ENCODE assay signal across 8 cellular contexts in genomic region chr16:67660564-67661028, GRCh38. TPM values are rescaled to one million over a fixed set of nuclear protein-coding genes. Genes with fewer than 3 reads are reported as not detected.
DNase-seq lines count a peak whose midpoint lies in the region; ATAC-seq and TF ChIP-seq lines count a peak whose summit lies in the region.

TSS of gene PARD6A (plus strand) at chr16:67660960. CDS start at chr16:67661039, 79 bp downstream.

- no peaks in the 10 kb centered on the region for H3K27me3 Mint-ChIP-seq in activated T-cell treated with anti-CD3 and anti-CD28 coated beads, Interleukin-2, amount 50 U/mL, for 4 hours (ENCODE audit: low read depth)

- H3K27me3 ChIP-seq in Peyer's patch = no peaks in the 10 kb centered on the region
- no peaks in the 10 kb centered on the region for H3K27me3 ChIP-seq in esophagus (ENCODE audit: control insufficient read depth in 1 of 2, insufficient read depth in 2 of 2, low read length in 2 of 2)
- H3K27me3 ChIP-seq in muscle layer of colon (ENCODE audit: control insufficient read depth in 1 of 2, insufficient read depth in 2 of 2, low read length in 2 of 2) = no peaks in the 10 kb centered on the region

- H3K9me3 ChIP-seq in Peyer's patch = no peaks in the 10 kb centered on the region
- no peaks in the 10 kb centered on the region for H3K9me3 ChIP-seq in esophagus (ENCODE audit: control insufficient read depth in 2 of 2, insufficient read depth in 1 of 2, low read depth in 1 of 2, low read length in 1 of 2)
- no peaks in the 10 kb centered on the region for H3K9me3 ChIP-seq in muscle layer of colon (ENCODE audit: low read length)

- peak in 1 of 2 donors; percentile 30 for TF ChIP-seq POLR2A in Peyer's patch (IDR thresholded peaks at IDR 0.05)

- H3K27ac ChIP-seq in Peyer's patch (peak within 1 kb of the TSS; percentile 91 to 99 (median 97)), esophagus (ENCODE audit: low read depth in 2 of 2, low read length in 1 of 2) (peak within 1 kb of the TSS; percentile 88 to 91), muscle layer of colon (ENCODE audit: low read depth, low read length) (peak within 1 kb of the TSS; percentile 90)

- peaks cover 4% of the 10 kb centered on the region for H3K36me3 Mint-ChIP-seq in activated T-cell treated with anti-CD3 and anti-CD28 coated beads, Interleukin-2, amount 50 U/mL, for 4 hours (ENCODE audit: insufficient read depth)

- H3K9ac ChIP-seq in muscle layer of colon (ENCODE audit: low read length) = peak within 1 kb of the TSS; percentile 54

- H3K4me3 Mint-ChIP-seq in activated T-cell treated with anti-CD3 and anti-CD28 coated beads, Interleukin-2, amount 50 U/mL, for 4 hours = peak within 1 kb of the TSS; percentile 89

- H3K4me1 ChIP-seq in Peyer's patch (peaks cover 0 to 24% (median 10%) of the 10 kb centered on the region in 4 donors), esophagus (ENCODE audit: control insufficient read depth in 2 of 2, insufficient read depth in 2 of 2, low read length in 1 of 2) (peaks cover 0 to 18% of the 10 kb centered on the region in 2 donors), muscle layer of colon (ENCODE audit: insufficient read depth, low read length) (peaks cover 22% of the 10 kb centered on the region)

- peak; percentile 96 for DNase-seq in DMS114 treated with DMSO at 0.1 percent for 48 hours (lab: John Stamatoyannopoulos, UW; ENCODE audit: unreplicated experiment)
- peak; percentile 78 for DNase-seq in KG1 (lab: John Stamatoyannopoulos, UW)
- peak; percentile 91 to 98 (median 98) for DNase-seq in Peyer's patch
- peak; percentile 93 for DNase-seq in activated T-cell treated with anti-CD3 and anti-CD28 coated beads, Interleukin-2, amount 50 U/mL, for 4 hours
- peak; percentile 82 to 85 for DNase-seq in stimulated activated CD8-positive, alpha-beta memory T cell treated with anti-CD3 and anti-CD28 coated beads, Interleukin-7, amount 100 ng/mL, for 1 hour (ENCODE audit: low read depth in 2 of 2)

- H3K36me3 ChIP-seq in Peyer's patch (peaks cover 0 to 9% (median 0%) of the 10 kb centered on the region in 3 donors), esophagus (ENCODE audit: control insufficient read depth in 2 of 2, insufficient read depth in 2 of 2, low read length in 1 of 2) (peaks cover 2 to 17% of the 10 kb centered on the region in 2 donors), muscle layer of colon (ENCODE audit: insufficient read depth, low read length) (peaks cover 20% of the 10 kb centered on the region)

- 0% methylated on average over 48 of the region's 48 CpGs for WGBS in esophagus, 2 donors

- peak; percentile 63 for ATAC-seq in GM21737 (IDR thresholded peaks at IDR 0.05; ENCODE audit: unreplicated experiment)
- ATAC-seq in activated T-cell treated with anti-CD3 and anti-CD28 coated beads, Interleukin-2, amount 50 U/mL, for 4 hours = peak; percentile 84 to 85

- H3K4me1 Mint-ChIP-seq in activated T-cell treated with anti-CD3 and anti-CD28 coated beads, Interleukin-2, amount 50 U/mL, for 4 hours (ENCODE audit: low read depth) = peaks cover 21% of the 10 kb centered on the region

- TF ChIP-seq CTCF in Peyer's patch (IDR thresholded peaks at IDR 0.05) = peak in 2 of 6 experiments; percentile 20 to 29

- H3K9me3 Mint-ChIP-seq in activated T-cell treated with anti-CD3 and anti-CD28 coated beads, Interleukin-2, amount 50 U/mL, for 4 hours = no peaks in the 10 kb centered on the region

- H3K4me3 ChIP-seq in Peyer's patch (peak within 1 kb of the TSS; percentile 73 to 93 (median 82)), esophagus (ENCODE audit: low read depth in 1 of 2, low read length in 2 of 2) (peak within 1 kb of the TSS; percentile 66 to 85), muscle layer of colon (ENCODE audit: low read depth in 1 of 2, low read length in 2 of 2) (peak within 1 kb of the TSS; percentile 66 to 71)

RNA-seq across cellular contexts. Expression of gene PARD6A, which starts in this region (rescaled TPM):
- total RNA-seq in Peyer's patch = 1 to 10 TPM in 3 of 4 donors, not detected in 1; 1.0 to 4.3 (median 2.1) TPM
- total RNA-seq in activated T-cell treated with anti-CD3 and anti-CD28 coated beads, Interleukin-2, amount 50 U/mL, for 4 hours = 10 to 100 TPM; 12.0 to 12.5 (median 12.5) TPM
- polyA plus RNA-seq in esophagus = 1 to 10 TPM; 1.2 to 1.7 TPM

Comparison
In these comparisons a context has a peak if more than half of its experiments do, and no peak if none do; other contexts are left out.
1. Peak in every context shown above with its lines: DNase-seq, ATAC-seq, H3K4me3 ChIP-seq and H3K27ac ChIP-seq.